ENCODE assay signal across 16 cellular contexts in the genomic region with DNA sequence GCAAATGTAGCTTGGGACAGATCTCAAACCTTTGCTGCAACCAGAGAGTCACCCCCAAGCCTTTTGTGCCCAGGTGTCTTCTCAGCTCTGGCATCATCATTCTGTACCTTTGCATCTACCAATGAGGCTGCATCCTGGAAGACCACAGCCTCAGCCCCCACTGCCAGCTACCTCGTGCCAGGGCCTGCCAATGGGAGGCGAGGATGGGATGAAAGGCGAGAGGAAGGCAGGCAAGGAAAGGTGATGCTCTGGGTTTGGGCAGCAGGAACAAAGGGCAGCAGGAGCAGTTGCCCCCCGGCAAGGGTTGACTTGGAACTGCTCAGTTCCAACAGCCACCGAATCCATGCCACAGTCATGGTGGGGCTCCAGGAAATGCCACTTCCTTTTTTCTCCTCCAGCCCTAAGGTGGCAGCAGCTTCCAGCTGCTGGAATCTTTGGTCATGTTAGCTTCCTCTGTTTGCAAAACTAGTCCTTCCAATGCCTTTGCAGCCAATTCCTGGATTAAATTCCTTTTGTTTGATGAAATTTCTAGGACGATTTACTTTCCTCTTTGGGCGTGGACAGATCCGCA.
DNase-seq lines count a peak whose midpoint lies in the region; ATAC-seq, FAIRE-seq and TF ChIP-seq lines count a peak whose summit lies in the region.
"Had no signal": no experiment of that assay in that cellular context is flagged by ENCODE, and none has a peak within 500 bp of the region (broad histone marks: within the 10 kb centered on the region; RNA-seq: fewer than 3 reads in every experiment).

No MANE protein-coding gene starts in this region.

- H3K79me2 ChIP-seq in SK-N-SH (ENCODE audit: insufficient read depth) (no peaks in the 10 kb centered on the region), H1 (ENCODE audit: control insufficient read depth in 1 of 2, insufficient read depth in 2 of 2, low read length in 2 of 2) (no peaks in the 10 kb centered on the region)

- H4K20me1 ChIP-seq in SK-N-SH (ENCODE audit: insufficient read depth) (no peaks in the 10 kb centered on the region), H1 (replicated peaks in 1 of 2; ENCODE audit: control insufficient read depth in 1 of 2, insufficient read depth in 2 of 2, low read length in 2 of 2) (no peaks in the 10 kb centered on the region)
- H4K20me1 ChIP-seq: BLaER1 had no signal

- H3F3A ChIP-seq in SK-N-SH (replicated peaks; ENCODE audit: insufficient read depth) = no peaks in the 10 kb centered on the region

- CTCF ChIA-PET in SK-N-SH (lab: Yijun Ruan, JAX) = interaction anchor here (1.0 to 1.5 kb wide), 3 partner anchors 14 to 115 kb away, joined by 3 to 4 read pairs (median 3); no protein-coding TSS in a partner anchor
- CTCF ChIA-PET in H1 (lab: Charles Lee; ENCODE audit: partially characterized antibody) = interaction anchor here (0.6 to 2.4 kb wide), 3 partner anchors 14 to 53 kb away, joined by 3 to 5 read pairs (median 4); no protein-coding TSS in a partner anchor
- CTCF ChIA-PET in RWPE1 (lab: Yijun Ruan, JAX) = interaction anchor here (0.6 to 1.3 kb wide), 2 partner anchors 108 to 612 kb away, joined by 3 read pairs; no protein-coding TSS in a partner anchor

- TF ChIP-seq EP300 in SK-N-SH (IDR thresholded peaks at IDR 0.05; ENCODE audit: borderline replicate concordance in 1 of 2, low read depth in 1 of 2, low read length in 1 of 2) (no peak), H1 (IDR thresholded peaks at IDR 0.05; ENCODE audit: borderline replicate concordance in 1 of 2, low read depth in 2 of 2, low read length in 2 of 2) (no peak)

- H3K4me2 ChIP-seq in SK-N-SH (no peak overlapping the region), H1 (ENCODE audit: insufficient read depth in 1 of 2, low read depth in 2 of 2, low read length in 2 of 2) (no peak overlapping the region), neuronal stem cell (ENCODE audit: insufficient read depth, low read length, poor library complexity, severe bottlenecking) (no peak overlapping the region)
- H3K4me2 ChIP-seq: BLaER1 had no signal

- TF ChIP-seq POLR2A in H1 (IDR thresholded peaks at IDR 0.05; ENCODE audit: control extremely low read depth in 1 of 2, low read depth in 2 of 2, low read length in 2 of 2) = no peak

- H3K27ac ChIP-seq in SK-N-SH (ENCODE audit: low read depth in 2 of 2, low read length in 1 of 2) = no peak overlapping the region
- no peak overlapping the region for H3K27ac ChIP-seq in H1 (ENCODE audit: low read depth, low read length)
- no peak overlapping the region for H3K27ac ChIP-seq in neuronal stem cell (replicated peaks; ENCODE audit: low read length)
- no peak overlapping the region for H3K27ac ChIP-seq in RWPE1
- H3K27ac ChIP-seq: BLaER1 had no signal

- H3K18ac ChIP-seq in H1 (ENCODE audit: extremely low read depth, low read length) (no peak overlapping the region), neuronal stem cell (ENCODE audit: low read length) (peak overlapping the region; percentile 21)

- no peak overlapping the region for H4K5ac ChIP-seq in H1 (ENCODE audit: insufficient read length, low read depth, low read length)

- H2BK12ac ChIP-seq in H1 (ENCODE audit: low read depth, low read length) = no peak overlapping the region
- H2BK12ac ChIP-seq in neuronal stem cell (ENCODE audit: low read length) = no peak overlapping the region

- H3K4me3 ChIP-seq in SK-N-SH (ENCODE audit: low read depth in 2 of 2, low read length in 1 of 2) (no peak overlapping the region), H1 (ENCODE audit: extremely low read depth in 1 of 4, insufficient read depth in 2 of 4, low read depth in 3 of 4, low read length in 4 of 4) (no peak overlapping the region), neuronal stem cell (ENCODE audit: low read length in 2 of 2) (no peak overlapping the region)
- H3K4me3 ChIP-seq: BLaER1 had no signal

- H3K23ac ChIP-seq in H1 (ENCODE audit: insufficient read length) (no peak overlapping the region), neuronal stem cell (ENCODE audit: low read depth, low read length, poor library complexity) (no peak overlapping the region)

- peak; percentile 33; the same call in 1 of the 2 replicates for TF ChIP-seq RAD21 in SK-N-SH (IDR thresholded peaks at IDR 0.05; ENCODE audit: low read length)
- TF ChIP-seq RAD21 in H1 (IDR thresholded peaks at IDR 0.05 in 1 of 2, conservative IDR thresholded peaks at IDR 0.05 in 1 of 2; ENCODE audit: low read depth in 2 of 2, low read length in 2 of 2) = peak; percentile 10 to 23; a peak in 2 of 4 replicates

- H3K27me3 ChIP-seq in SK-N-SH (ENCODE audit: insufficient read depth) = no peaks in the 10 kb centered on the region
- no peaks in the 10 kb centered on the region; a peak in 1 of 7 replicates for H3K27me3 ChIP-seq in H1 (replicated peaks in 1 of 4; ENCODE audit: control insufficient read depth in 3 of 4, extremely low read depth in 1 of 4, insufficient read depth in 3 of 4, low read length in 3 of 4)
- no peaks in the 10 kb centered on the region for H3K27me3 ChIP-seq in neuronal stem cell (ENCODE audit: control insufficient read depth in 3 of 3, insufficient read depth in 3 of 3, low read depth in 1 of 3, low read length in 3 of 3)
- H3K27me3 ChIP-seq: BLaER1 had no signal

- no peaks in the 10 kb centered on the region for H3K23me2 ChIP-seq in H1 (ENCODE audit: low read depth, low read length)

- no peak overlapping the region for H2AK5ac ChIP-seq in H1 (ENCODE audit: low read depth, low read length)
- H2AK5ac ChIP-seq in neuronal stem cell (ENCODE audit: low read depth, low read length) = no peak overlapping the region

- no peak overlapping the region for H3K14ac ChIP-seq in H1 (ENCODE audit: insufficient read length)
- peak overlapping the region; percentile 67 for H3K14ac ChIP-seq in neuronal stem cell (ENCODE audit: low read length)

- H4K8ac ChIP-seq in H1 (ENCODE audit: extremely low read depth, insufficient read depth, low read length) (no peak overlapping the region; the same call in 1 of the 2 replicates), neuronal stem cell (ENCODE audit: low read depth, low read length) (no peak overlapping the region)

- no peak for DNase-seq in SK-N-SH
- no peak for DNase-seq in H1 (ENCODE audit: low read depth in 1 of 2, low spot score in 2 of 2)
- DNase-seq in neuronal stem cell (ENCODE audit: low spot score) = no peak
- no peak for DNase-seq in RWPE1 (ENCODE audit: low spot score)
- DNase-seq in occipital lobe (lab: John Stamatoyannopoulos, UW) = no peak
- no peak for DNase-seq in NCI-H2081 (lab: John Stamatoyannopoulos, UW)
- DNase-seq: 8988T; AML-193; Caco-2; CD8-positive, alpha-beta memory T cell; GF-D8; H7; IMR-90 had no signal

- H3K79me1 ChIP-seq in H1 (ENCODE audit: low read depth, low read length) (no peaks in the 10 kb centered on the region), neuronal stem cell (ENCODE audit: low read depth, low read length) (no peaks in the 10 kb centered on the region)

- H3K9me3 ChIP-seq in SK-N-SH (no peaks in the 10 kb centered on the region), H1 (ENCODE audit: insufficient read depth in 2 of 2, low read depth in 1 of 2, low read length in 1 of 2) (no peaks in the 10 kb centered on the region), neuronal stem cell (replicated peaks in 1 of 2; ENCODE audit: control insufficient read depth in 2 of 2, insufficient read depth in 1 of 2, low read depth in 1 of 2, low read length in 2 of 2) (no peaks in the 10 kb centered on the region)
- H3K9me3 ChIP-seq: BLaER1, Caco-2 had no signal

- TF ChIP-seq CTCF in SK-N-SH (IDR thresholded peaks at IDR 0.05) (no peak), H1 (IDR thresholded peaks at IDR 0.05; ENCODE audit: control extremely low read depth in 1 of 3, insufficient read depth in 1 of 3, low read depth in 1 of 3, low read length in 3 of 3) (no peak), RWPE1 (conservative IDR thresholded peaks at IDR 0.05; ENCODE audit: low read depth) (no peak)

- H3K4ac ChIP-seq in H1 (replicated peaks; ENCODE audit: insufficient read length, low read depth, low read length) = no peak overlapping the region
- no peak overlapping the region for H3K4ac ChIP-seq in neuronal stem cell (ENCODE audit: low read length)

- no peak overlapping the region for H2AFZ ChIP-seq in SK-N-SH (ENCODE audit: low read depth)
- H2AFZ ChIP-seq in H1 (ENCODE audit: low read length) = no peak overlapping the region
- no peak overlapping the region for H2AFZ ChIP-seq in neuronal stem cell (ENCODE audit: low read length)

- no peak overlapping the region for H4K91ac ChIP-seq in H1 (replicated peaks; ENCODE audit: insufficient read length, low read length)
- no peak overlapping the region for H4K91ac ChIP-seq in neuronal stem cell (ENCODE audit: low read depth, low read length, poor library complexity)

- FAIRE-seq in H1 (lab: Jason Lieb, UNC) = no peak
- FAIRE-seq: GM18507 had no signal

- no peaks in the 10 kb centered on the region for H3K9me2 ChIP-seq in SK-N-SH

- no peak overlapping the region for H2BK120ac ChIP-seq in H1 (replicated peaks; ENCODE audit: low read depth, low read length)
- no peak overlapping the region for H2BK120ac ChIP-seq in neuronal stem cell (ENCODE audit: low read depth, low read length)

- H2BK5ac ChIP-seq in H1 (ENCODE audit: low read depth, low read length) = no peak overlapping the region
- no peak overlapping the region for H2BK5ac ChIP-seq in neuronal stem cell (ENCODE audit: low read length)

- H3K36me3 ChIP-seq in SK-N-SH (replicated peaks in 1 of 2; ENCODE audit: control insufficient read depth in 1 of 2, insufficient read depth in 2 of 2, low read length in 1 of 2) = no peaks in the 10 kb centered on the region
- H3K36me3 ChIP-seq in H1 (ENCODE audit: control insufficient read depth in 2 of 4, insufficient read depth in 4 of 4, low read length in 3 of 4) = no peaks in the 10 kb centered on the region
- H3K36me3 ChIP-seq in neuronal stem cell (replicated peaks in 1 of 2; ENCODE audit: control insufficient read depth in 2 of 2, insufficient read depth in 2 of 2, low read length in 2 of 2) = no peaks in the 10 kb centered on the region
- H3K36me3 ChIP-seq: BLaER1 had no signal

- ATAC-seq in SK-N-SH treated with all-trans-retinoic acid at 6 μM for 48 hours = no peak

- H3K4me1 ChIP-seq in SK-N-SH (ENCODE audit: control insufficient read depth in 1 of 2, insufficient read depth in 2 of 2, low read depth in 1 of 2, low read length in 1 of 2) (peaks cover 0 to 2% of the 10 kb centered on the region in 2 experiments; a peak in 1 of 4 replicates), H1 (replicated peaks in 1 of 4; ENCODE audit: control insufficient read depth in 3 of 4, insufficient read depth in 4 of 4, low read length in 3 of 4) (no peaks in the 10 kb centered on the region), neuronal stem cell (ENCODE audit: control insufficient read depth in 2 of 2, insufficient read depth in 1 of 2, low read depth in 1 of 2, low read length in 2 of 2) (no peaks in the 10 kb centered on the region)
- H3K4me1 ChIP-seq: BLaER1, Caco-2 had no signal

- H2BK15ac ChIP-seq in H1 (ENCODE audit: low read length) (no peak overlapping the region), neuronal stem cell (ENCODE audit: low read length) (no peak overlapping the region)

- no peak overlapping the region for H2BK20ac ChIP-seq in H1 (ENCODE audit: low read length)

- no peak overlapping the region for H3K56ac ChIP-seq in H1 (replicated peaks; ENCODE audit: insufficient read length, low read depth, low read length)

- POLR2A ChIA-PET in SK-N-SH (lab: Yijun Ruan, JAX) = no interaction called here
- POLR2A ChIA-PET in H1 (lab: Charles Lee; ENCODE audit: partially characterized antibody) = no interaction called here
- POLR2A ChIA-PET in RWPE1 (lab: Yijun Ruan, JAX; ENCODE audit: low non-redundant PET) = no interaction called here

- H3K9ac ChIP-seq in SK-N-SH (no peak overlapping the region), H1 (replicated peaks in 1 of 4; ENCODE audit: extremely low read depth in 1 of 4, low read depth in 3 of 4, low read length in 3 of 4) (no peak overlapping the region), neuronal stem cell (ENCODE audit: low read depth, low read length, poor library complexity) (peak overlapping the region; percentile 47)
- H3K9ac ChIP-seq: BLaER1 had no signal

- WGBS in SK-N-SH (ENCODE audit: low lambda C conversion rate) = 49% methylated on average over 3 of the region's 8 CpGs
- WGBS in H1 (ENCODE audit: extremely low coverage in 1 of 2, insufficient coverage in 1 of 2, insufficient read length in 1 of 2, insufficient replicate concordance in 2 of 2, low coverage in 1 of 2, low lambda C conversion rate in 2 of 2, missing lambda C conversion rate in 1 of 2), 2 experiments = 95% methylated on average over 8 of the region's 8 CpGs; no CpG with 5 or more reads in 1 of the 2 experiments
- no CpG with 5 or more reads among the region's 8 CpGs for WGBS in neuronal stem cell (ENCODE audit: extremely low coverage in 2 of 2, insufficient read length in 2 of 2, insufficient replicate concordance in 1 of 2), 2 donors

Comparison
In these comparisons a context has a peak if more than half of its experiments do, and no peak if none do; other contexts are left out.
1. Of the 17 proteins assayed by ChIP-seq in both H1 and SK-N-SH: peak only in H1: none; only in SK-N-SH: none; in both: RAD21; in neither: 16.